ENCODE assay signal across 11 cellular contexts in the genomic region with DNA sequence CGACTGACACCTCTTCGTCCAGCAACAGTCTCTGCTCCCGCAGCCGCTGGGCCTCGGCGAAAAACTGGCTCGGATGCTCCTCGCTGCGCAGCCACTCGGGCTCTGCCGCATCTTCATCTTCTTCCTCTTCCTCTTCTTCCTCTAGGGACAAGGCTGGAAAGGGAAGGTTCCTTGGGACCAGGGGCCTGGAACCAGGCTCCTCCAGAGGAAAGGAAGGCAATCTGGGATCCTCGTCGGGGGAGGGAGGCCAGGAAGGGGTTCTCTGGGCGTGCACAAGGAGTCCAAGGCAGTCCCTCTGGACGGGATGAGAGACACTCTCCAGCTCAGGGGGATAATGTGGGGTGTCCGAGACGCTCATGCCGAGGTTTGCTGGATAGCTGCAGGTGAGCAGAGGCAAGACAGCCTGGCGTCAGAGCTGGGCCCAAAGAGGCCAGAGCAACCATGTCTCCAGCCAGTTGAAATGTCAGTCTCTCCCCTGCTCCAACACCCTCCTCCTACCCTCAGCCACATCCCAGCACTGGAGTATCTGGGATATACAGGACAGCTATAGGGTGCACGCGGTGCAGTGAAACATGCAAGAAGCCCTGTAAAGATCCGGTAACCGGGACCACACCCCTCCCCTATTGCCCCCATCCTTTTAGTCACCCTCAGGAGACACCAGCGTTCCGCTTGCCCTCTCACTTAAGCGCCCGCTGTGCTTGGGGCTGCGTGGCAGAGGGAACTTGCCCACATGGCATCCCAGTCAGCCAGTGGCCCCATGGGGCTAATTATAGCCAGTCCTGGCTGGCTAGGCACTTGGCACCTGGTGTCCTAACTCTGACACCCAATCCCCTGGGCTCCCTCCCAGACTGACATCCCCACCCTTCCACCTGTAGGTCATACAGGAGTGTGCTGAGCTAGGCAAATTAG. TPM values are rescaled to one million over a fixed set of nuclear protein-coding genes. Genes with fewer than 3 reads are reported as not detected.
DNase-seq lines count a peak whose midpoint lies in the region; ATAC-seq, FAIRE-seq and TF ChIP-seq lines count a peak whose summit lies in the region.
"Had no signal": no experiment of that assay in that cellular context is flagged by ENCODE, and none has a peak within 500 bp of the region (broad histone marks: within the 10 kb centered on the region; RNA-seq: fewer than 3 reads in every experiment).

A gene with protein sequence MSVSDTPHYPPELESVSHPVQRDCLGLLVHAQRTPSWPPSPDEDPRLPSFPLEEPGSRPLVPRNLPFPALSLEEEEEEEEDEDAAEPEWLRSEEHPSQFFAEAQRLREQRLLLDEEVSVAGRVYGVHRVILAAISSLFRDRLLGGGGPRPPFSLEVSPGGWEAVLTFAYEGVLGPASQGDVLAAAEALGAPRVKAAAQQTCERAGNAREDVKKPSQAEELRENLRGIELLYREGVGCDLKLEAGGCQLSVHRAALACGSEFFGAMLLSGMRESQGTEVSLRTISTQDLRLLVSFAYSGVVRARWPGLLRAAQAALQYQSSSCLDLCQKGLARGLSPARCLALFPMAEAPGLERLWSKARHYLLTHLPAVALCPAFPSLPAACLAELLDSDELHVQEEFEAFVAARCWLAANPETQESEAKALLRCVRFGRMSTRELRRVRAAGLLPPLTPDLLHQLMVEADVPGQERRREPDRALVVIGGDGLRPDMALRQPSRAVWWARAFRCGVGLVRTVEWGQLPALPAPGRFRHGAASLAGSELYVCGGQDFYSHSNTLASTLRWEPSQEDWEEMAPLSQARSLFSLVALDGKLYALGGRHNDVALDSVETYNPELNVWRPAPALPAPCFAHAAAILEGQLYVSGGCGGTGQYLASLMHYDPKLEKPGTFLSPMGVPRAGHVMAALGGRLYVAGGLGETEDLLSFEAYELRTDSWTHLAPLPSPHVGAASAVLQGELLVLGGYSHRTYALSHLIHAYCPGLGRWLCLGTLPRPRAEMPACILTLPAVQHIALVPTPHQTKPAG (minus strand): TSS at position 713 of the 909 bp plus-strand sequence. CDS start 355 bp downstream, at position 358.

- H4K5ac ChIP-seq in H1 (ENCODE audit: insufficient read length, low read depth, low read length): no peak within 1 kb of the TSS

- H3K27ac ChIP-seq in H1 (ENCODE audit: low read depth, low read length): no peak within 1 kb of the TSS
- peak within 1 kb of the TSS in 1 of 2 donors; percentile 38 for H3K27ac ChIP-seq in thoracic aorta

- no peak within 1 kb of the TSS for H2BK12ac ChIP-seq in H1 (ENCODE audit: low read depth, low read length)

- no peaks in the 10 kb centered on the region for H3K23me2 ChIP-seq in H1 (ENCODE audit: low read depth, low read length)

- no peak within 1 kb of the TSS for H3K18ac ChIP-seq in H1 (ENCODE audit: extremely low read depth, low read length)

- H2BK20ac ChIP-seq in H1 (ENCODE audit: low read length): no peak within 1 kb of the TSS

- H3K4me3 Mint-ChIP-seq in mesothelial cell of epicardium (peak within 1 kb of the TSS; percentile 37), CD14-positive monocyte (no peak within 1 kb of the TSS)

- H2BK120ac ChIP-seq in H1 (replicated peaks; ENCODE audit: low read depth, low read length): no peak within 1 kb of the TSS

- WGBS in H1 (ENCODE audit: extremely low coverage in 1 of 2, insufficient coverage in 1 of 2, insufficient read length in 1 of 2, insufficient replicate concordance in 2 of 2, low coverage in 1 of 2, low lambda C conversion rate in 2 of 2, missing lambda C conversion rate in 1 of 2), 2 experiments: 59% methylated on average over 24 of the region's 28 CpGs; no CpG with 5 or more reads in 1 of the 2 experiments

- H3K36me3 ChIP-seq in H1 (ENCODE audit: control insufficient read depth in 2 of 4, insufficient read depth in 4 of 4, low read length in 3 of 4): no peaks in the 10 kb centered on the region
- H3K36me3 ChIP-seq in thoracic aorta: no peaks in the 10 kb centered on the region

- ATAC-seq in thoracic aorta (ENCODE audit: insufficient number of reproducible peaks, low FRiP score, low read depth) (no peak), GM19397 (IDR thresholded peaks at IDR 0.05; ENCODE audit: unreplicated experiment) (no peak)

- no peaks in the 10 kb centered on the region for H3K79me1 ChIP-seq in H1 (ENCODE audit: low read depth, low read length)

- peaks cover 40% of the 10 kb centered on the region for H3K27me3 Mint-ChIP-seq in mesothelial cell of epicardium (ENCODE audit: low read depth)
- H3K27me3 Mint-ChIP-seq in CD14-positive monocyte (ENCODE audit: low read depth in 3 of 3): peaks cover 0 to 5% (median 0%) of the 10 kb centered on the region in 3 donors

- no peaks in the 10 kb centered on the region for H3K9me3 ChIP-seq in H1 (ENCODE audit: insufficient read depth in 2 of 2, low read depth in 1 of 2, low read length in 1 of 2)
- H3K9me3 ChIP-seq in thoracic aorta: no peaks in the 10 kb centered on the region

- no peak within 1 kb of the TSS for H2BK5ac ChIP-seq in H1 (ENCODE audit: low read depth, low read length)

- H4K20me1 ChIP-seq in H1 (replicated peaks in 1 of 2; ENCODE audit: control insufficient read depth in 1 of 2, insufficient read depth in 2 of 2, low read length in 2 of 2): no peaks in the 10 kb centered on the region

- H3K4me3 ChIP-seq in H1 (ENCODE audit: extremely low read depth in 1 of 4, insufficient read depth in 2 of 4, low read depth in 3 of 4, low read length in 4 of 4): peak within 1 kb of the TSS; percentile 21 to 61 (median 32); a peak in 7 of 8 replicates
- H3K4me3 ChIP-seq in thoracic aorta: peak within 1 kb of the TSS; percentile 59

- peaks cover 4 to 10% (median 9%) of the 10 kb centered on the region in 4 experiments; a peak in 6 of 7 replicates for H3K4me1 ChIP-seq in H1 (replicated peaks in 1 of 4; ENCODE audit: control insufficient read depth in 3 of 4, insufficient read depth in 4 of 4, low read length in 3 of 4)
- H3K4me1 ChIP-seq in thoracic aorta (ENCODE audit: control insufficient read depth in 1 of 2, low read depth in 2 of 2): peaks cover 0 to 13% of the 10 kb centered on the region in 2 donors

- TF ChIP-seq POLR2A in H1 (IDR thresholded peaks at IDR 0.05; ENCODE audit: control extremely low read depth in 1 of 2, low read depth in 2 of 2, low read length in 2 of 2): no peak

- H2BK15ac ChIP-seq in H1 (ENCODE audit: low read length): peak within 1 kb of the TSS; percentile 77; the same call in 1 of the 2 replicates

- peaks cover 0 to 20% (median 14%) of the 10 kb centered on the region in 4 experiments; a peak in 5 of 7 replicates for H3K27me3 ChIP-seq in H1 (replicated peaks in 1 of 4; ENCODE audit: control insufficient read depth in 3 of 4, extremely low read depth in 1 of 4, insufficient read depth in 3 of 4, low read length in 3 of 4)
- H3K27me3 ChIP-seq in thoracic aorta (replicated peaks; ENCODE audit: insufficient read depth): no peaks in the 10 kb centered on the region

- DNase-seq in NCI-H2171 (lab: John Stamatoyannopoulos, UW) (peak; percentile 45), H1 (ENCODE audit: low read depth in 1 of 2, low spot score in 2 of 2) (no peak), mesothelial cell of epicardium (ENCODE audit: low spot score in 2 of 2, unreplicated experiment in 2 of 2) (no peak), thoracic aorta (ENCODE audit: low spot score) (no peak), hepatic stellate cell (ENCODE audit: low spot score) (no peak), CD14-positive monocyte (ENCODE audit: low spot score) (no peak)
- DNase-seq: DMS153, erythroblast, SW 1271 had no signal

- TF ChIP-seq EP300 in H1 (IDR thresholded peaks at IDR 0.05; ENCODE audit: borderline replicate concordance in 1 of 2, low read depth in 2 of 2, low read length in 2 of 2): no peak

- H3K9me3 Mint-ChIP-seq in mesothelial cell of epicardium: no peaks in the 10 kb centered on the region
- peaks cover 0 to 8% (median 3%) of the 10 kb centered on the region in 7 donors for H3K9me3 Mint-ChIP-seq in CD14-positive monocyte

- H3K79me2 ChIP-seq in H1 (ENCODE audit: control insufficient read depth in 1 of 2, insufficient read depth in 2 of 2, low read length in 2 of 2): no peaks in the 10 kb centered on the region

- 0 out of 7 replicates have a peak within 1 kb of the TSS, but pooled peaks of 1 of the 4 experiments have one; percentile 10 for H3K9ac ChIP-seq in H1 (replicated peaks in 1 of 4; ENCODE audit: extremely low read depth in 1 of 4, low read depth in 3 of 4, low read length in 3 of 4)

- H3K4ac ChIP-seq in H1 (replicated peaks; ENCODE audit: insufficient read length, low read depth, low read length): peak within 1 kb of the TSS; percentile 69

- intact Hi-C loops in CD14-positive monocyte (cut with micrococcal nuclease): no loop called here

- CTCF ChIA-PET in H1 (lab: Charles Lee; ENCODE audit: partially characterized antibody): interaction anchor here (0.5 to 3.2 kb wide), 5 partner anchors 18 to 36 kb away, joined by 3 to 17 read pairs (median 4); no protein-coding TSS in a partner anchor

- no peak for FAIRE-seq in H1 (lab: Jason Lieb, UNC)

- no peak within 1 kb of the TSS for H3K56ac ChIP-seq in H1 (replicated peaks; ENCODE audit: insufficient read length, low read depth, low read length)

- no peak for TF ChIP-seq RAD21 in H1 (IDR thresholded peaks at IDR 0.05 in 1 of 2, conservative IDR thresholded peaks at IDR 0.05 in 1 of 2; ENCODE audit: low read depth in 2 of 2, low read length in 2 of 2)

- TF ChIP-seq CTCF in H1 (IDR thresholded peaks at IDR 0.05; ENCODE audit: control extremely low read depth in 1 of 3, insufficient read depth in 1 of 3, low read depth in 1 of 3, low read length in 3 of 3) (no peak), mesothelial cell of epicardium (IDR thresholded peaks at IDR 0.05; ENCODE audit: unreplicated experiment) (no peak), thoracic aorta (IDR thresholded peaks at IDR 0.05) (no peak), CD14-positive monocyte (IDR thresholded peaks at IDR 0.05) (no peak)

- no peak within 1 kb of the TSS for H3K14ac ChIP-seq in H1 (ENCODE audit: insufficient read length)

- H4K8ac ChIP-seq in H1 (ENCODE audit: extremely low read depth, insufficient read depth, low read length): peak within 1 kb of the TSS; percentile 41; the same call in 1 of the 2 replicates

- H2AK5ac ChIP-seq in H1 (ENCODE audit: low read depth, low read length): no peak within 1 kb of the TSS

- no peak within 1 kb of the TSS for H4K91ac ChIP-seq in H1 (replicated peaks; ENCODE audit: insufficient read length, low read length)

- H3K27ac Mint-ChIP-seq in mesothelial cell of epicardium (no peak within 1 kb of the TSS), CD14-positive monocyte (peak within 1 kb of the TSS in 1 of 7 donors; percentile 75)

- H3K4me1 Mint-ChIP-seq in mesothelial cell of epicardium (no peaks in the 10 kb centered on the region), CD14-positive monocyte (peaks cover 39% of the 10 kb centered on the region)

- H3K36me3 Mint-ChIP-seq in mesothelial cell of epicardium (no peaks in the 10 kb centered on the region), CD14-positive monocyte (peaks cover 0 to 2% of the 10 kb centered on the region in 2 donors)

- H3K23ac ChIP-seq in H1 (ENCODE audit: insufficient read length): no peak within 1 kb of the TSS

- POLR2A ChIA-PET in H1 (lab: Charles Lee; ENCODE audit: partially characterized antibody): interaction anchor here (0.8 to 6.0 kb wide), 5 partner anchors 12 to 34 kb away, joined by 3 to 54 read pairs (median 9); a partner anchor contains a TSS

- H2AFZ ChIP-seq in H1 (ENCODE audit: low read length): peak within 1 kb of the TSS; percentile 37; the same call in 1 of the 2 replicates

- H3K4me2 ChIP-seq in H1 (ENCODE audit: insufficient read depth in 1 of 2, low read depth in 2 of 2, low read length in 2 of 2): peak within 1 kb of the TSS; percentile 36 to 70

RNA-seq across cellular contexts. Expression of the gene that starts here (rescaled TPM):
- 0.11 TPM in 1 of 2 replicates, not detected in the other for total RNA-seq in H1 (2021; fragmentation: NEBNext Ultra II Directional; extraction: Animal tissue kit (Norgen Biotek cat#: 25700))
- polyA plus RNA-seq in H1 (2011; rRNA removed): 0.17 and 0.20 TPM in 2 replicates
- polyA plus RNA-seq in H1 (2011; cell fraction: cytosol; rRNA removed): 0.13 TPM
- 0.53 TPM for polyA plus RNA-seq in H1 (2011; cell fraction: nucleus; rRNA removed)
- polyA plus RNA-seq in H1 (2012, experiment 1 of 2): 0.14 to 0.21 TPM (median 0.18 TPM) in 4 replicates
- polyA plus RNA-seq in H1 (2012, experiment 2 of 2): 0.04 TPM
- 0.02 TPM for polyA plus RNA-seq in H1 (2013, experiment 1 of 2)
- polyA plus RNA-seq in H1 (2013, experiment 2 of 2): 0.04 TPM
- 0.44 and 0.63 TPM in 2 replicates for polyA minus RNA-seq in H1 (2011; rRNA and poly(A)+ RNA removed)
- polyA minus RNA-seq in H1 (2011; cell fraction: cytosol; rRNA and poly(A)+ RNA removed): 0.22 TPM
- 0.20 TPM for polyA minus RNA-seq in H1 (2011; cell fraction: nucleus; rRNA and poly(A)+ RNA removed)
- total RNA-seq in mesothelial cell of epicardium: 0.11 to 0.16 TPM (median 0.13 TPM) in 3 replicates
- under 1 TPM; 0.14 to 0.42 TPM for total RNA-seq in thoracic aorta
- not detected for polyA plus RNA-seq in CD14-positive monocyte
- total RNA-seq: LHCN-M2 had no signal
